ENCODE assay signal across 8 cellular contexts in the genomic region with DNA sequence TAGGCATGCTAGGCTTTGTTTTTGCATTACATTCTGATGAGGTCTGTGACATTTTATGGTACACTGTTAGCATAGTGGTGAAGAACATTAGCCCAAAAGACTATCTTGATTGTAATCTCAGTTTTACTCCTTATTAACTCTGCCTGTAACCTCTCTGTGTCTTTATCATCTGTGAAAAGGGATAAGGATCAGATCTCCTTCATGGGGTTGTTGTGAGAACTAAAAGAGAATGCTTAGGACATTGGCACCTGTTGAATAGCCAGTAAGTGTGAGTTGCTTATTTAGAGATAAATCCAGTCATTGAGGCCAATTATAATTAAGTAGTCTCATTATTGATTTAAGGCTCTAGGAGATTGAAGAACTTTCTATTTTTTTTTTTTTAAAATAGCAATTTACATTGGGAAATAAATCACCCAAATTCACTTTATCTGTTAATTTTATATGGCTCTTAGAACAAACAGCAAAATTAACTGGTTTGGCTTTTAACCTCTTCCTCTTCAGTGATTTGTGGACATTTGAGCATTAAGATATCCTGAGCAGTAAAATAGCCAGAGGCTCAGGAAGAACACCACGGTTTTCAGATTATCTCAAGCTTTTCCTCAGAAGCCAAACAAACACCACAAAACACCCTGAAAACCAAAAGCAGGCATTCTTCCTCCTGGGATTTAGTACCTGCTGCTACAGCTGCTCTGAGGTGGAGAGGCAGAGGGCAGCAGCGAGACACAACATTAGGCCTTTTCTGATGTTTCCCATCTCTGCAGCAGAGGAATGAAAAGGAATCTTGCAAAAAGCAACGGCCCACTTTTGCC.
DNase-seq lines count a peak whose midpoint lies in the region; ATAC-seq, FAIRE-seq and TF ChIP-seq lines count a peak whose summit lies in the region.

No MANE protein-coding gene starts in this region.

- no peaks in the 10 kb centered on the region for H3K27me3 Mint-ChIP-seq in activated CD8-positive, alpha-beta memory T cell treated with anti-CD3 and anti-CD28 coated beads, Interleukin-2, amount 10 ng/mL, durations not matched to agents 7 days and 5 days

- H3K4me3 Mint-ChIP-seq in activated CD8-positive, alpha-beta memory T cell treated with anti-CD3 and anti-CD28 coated beads, Interleukin-2, amount 10 ng/mL, durations not matched to agents 7 days and 5 days = no peak overlapping the region

- no peaks in the 10 kb centered on the region for H3K27me3 ChIP-seq in lower lobe of right lung (ENCODE audit: low read depth)

- H3K4me3 ChIP-seq in lower lobe of right lung = no peak overlapping the region

- peaks cover 3% of the 10 kb centered on the region for H3K4me1 Mint-ChIP-seq in activated CD8-positive, alpha-beta memory T cell treated with anti-CD3 and anti-CD28 coated beads, Interleukin-2, amount 10 ng/mL, durations not matched to agents 7 days and 5 days

- H3K9me3 Mint-ChIP-seq in activated CD8-positive, alpha-beta memory T cell treated with anti-CD3 and anti-CD28 coated beads, Interleukin-2, amount 10 ng/mL, durations not matched to agents 7 days and 5 days (ENCODE audit: low read depth) = no peaks in the 10 kb centered on the region

- no peak for DNase-seq in D721Med (ENCODE audit: insufficient read length, low spot score)
- peak; percentile 15 for DNase-seq in HT1080 (ENCODE audit: low read depth)
- DNase-seq in astrocyte of the hippocampus (ENCODE audit: low read depth, low spot score) = peak; percentile 70
- no peak for DNase-seq in lower lobe of right lung
- no peak for DNase-seq in activated CD8-positive, alpha-beta memory T cell treated with anti-CD3 and anti-CD28 coated beads, Interleukin-2, amount 10 ng/mL, durations not matched to agents 7 days and 5 days
- no peak for DNase-seq in stimulated activated CD4-positive, alpha-beta T cell treated with anti-CD3 and anti-CD28 coated beads, Interleukin-4, amount 100 ng/mL, for 24 hours
- no peak for DNase-seq in dedifferentiated amniotic fluid mesenchymal stem cell (ENCODE audit: extremely low spot score)

- peaks cover 9% of the 10 kb centered on the region for H3K36me3 ChIP-seq in lower lobe of right lung

- no peaks in the 10 kb centered on the region for H3K4me1 ChIP-seq in lower lobe of right lung

- intact Hi-C loops in lower lobe of right lung (cut with DNase I) = no loop called here

- H3K9me3 ChIP-seq in lower lobe of right lung = no peaks in the 10 kb centered on the region

- CTCF ChIA-PET in activated CD8-positive, alpha-beta memory T cell treated with anti-CD3 and anti-CD28 coated beads, Interleukin-2, amount 10 ng/mL, durations not matched to agents 7 days and 5 days (lab: Charles Lee) = interaction anchor here (0.6 to 1.1 kb wide), 2 partner anchors 58 to 364 kb away, joined by 3 to 4 read pairs; no protein-coding TSS in a partner anchor

- ATAC-seq in lower lobe of right lung (no peak), HG03025 (IDR thresholded peaks at IDR 0.05; ENCODE audit: low FRiP score, unreplicated experiment) (no peak)
- ATAC-seq in activated CD8-positive, alpha-beta memory T cell treated with anti-CD3 and anti-CD28 coated beads, Interleukin-2, amount 10 ng/mL, durations not matched to agents 7 days and 5 days = no peak

- H3K36me3 Mint-ChIP-seq in activated CD8-positive, alpha-beta memory T cell treated with anti-CD3 and anti-CD28 coated beads, Interleukin-2, amount 10 ng/mL, durations not matched to agents 7 days and 5 days = no peaks in the 10 kb centered on the region

- no peak for FAIRE-seq in D721Med (lab: Jason Lieb, UNC)

- no peak overlapping the region for H3K27ac ChIP-seq in lower lobe of right lung

- TF ChIP-seq CTCF in D721Med (IDR thresholded peaks at IDR 0.05; ENCODE audit: insufficient read depth, missing control alignments) (peak; percentile 49), lower lobe of right lung (IDR thresholded peaks at IDR 0.05) (peak; percentile 34)

- H3K27ac Mint-ChIP-seq in activated CD8-positive, alpha-beta memory T cell treated with anti-CD3 and anti-CD28 coated beads, Interleukin-2, amount 10 ng/mL, durations not matched to agents 7 days and 5 days = no peak overlapping the region

Comparison
In these comparisons a context has a peak if more than half of its experiments do, and no peak if none do; other contexts are left out.
1. DNase-seq: peak in HT1080 (single experiment) and astrocyte of the hippocampus (single experiment); none in D721Med (single experiment), lower lobe of right lung (single experiment), activated CD8-positive, alpha-beta memory T cell treated with anti-CD3 and anti-CD28 coated beads, Interleukin-2, amount 10 ng/mL, durations not matched to agents 7 days and 5 days (single experiment), stimulated activated CD4-positive, alpha-beta T cell treated with anti-CD3 and anti-CD28 coated beads, Interleukin-4, amount 100 ng/mL, for 24 hours (single experiment) and dedifferentiated amniotic fluid mesenchymal stem cell (single experiment).